In the genomic region with DNA sequence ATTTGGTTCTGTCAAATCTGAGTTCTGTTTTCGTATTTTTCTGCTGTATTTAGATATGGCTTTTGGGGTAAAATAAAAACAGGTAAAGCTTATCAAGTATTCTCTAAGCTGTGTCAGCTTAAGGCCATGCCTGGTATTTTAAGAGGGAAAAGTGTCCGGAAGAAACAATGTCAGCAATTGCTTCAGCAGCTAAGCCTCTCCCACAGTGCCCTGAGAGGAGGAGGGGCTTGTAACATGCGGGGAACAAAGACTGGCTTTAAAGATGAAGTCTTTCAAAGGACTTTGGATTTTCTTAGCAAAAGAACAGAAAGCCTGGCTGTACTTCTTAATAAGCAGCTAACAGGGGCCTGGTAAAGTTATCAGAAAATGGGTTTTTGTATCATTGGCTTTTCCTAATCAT, we compare ENCODE assay signal across 3 cellular contexts.
TF ChIP-seq lines count a peak whose summit lies in the region.

No MANE protein-coding gene starts in this region.

TF ChIP-seq in IMR-90, 13 proteins besides CTCF, POLR2A, EP300 and RAD21:
- no peak for TF ChIP-seq FOS (IDR thresholded peaks at IDR 0.05; ENCODE audit: low read depth, low read length)
- TF ChIP-seq MXI1 (IDR thresholded peaks at IDR 0.05; ENCODE audit: borderline replicate concordance, low read depth, low read length): no peak
- no peak for TF ChIP-seq MAFK (IDR thresholded peaks at IDR 0.05; ENCODE audit: low read depth, low read length)
- TF ChIP-seq, protein P1, sequence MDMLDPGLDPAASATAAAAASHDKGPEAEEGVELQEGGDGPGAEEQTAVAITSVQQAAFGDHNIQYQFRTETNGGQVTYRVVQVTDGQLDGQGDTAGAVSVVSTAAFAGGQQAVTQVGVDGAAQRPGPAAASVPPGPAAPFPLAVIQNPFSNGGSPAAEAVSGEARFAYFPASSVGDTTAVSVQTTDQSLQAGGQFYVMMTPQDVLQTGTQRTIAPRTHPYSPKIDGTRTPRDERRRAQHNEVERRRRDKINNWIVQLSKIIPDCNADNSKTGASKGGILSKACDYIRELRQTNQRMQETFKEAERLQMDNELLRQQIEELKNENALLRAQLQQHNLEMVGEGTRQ (IDR thresholded peaks at IDR 0.05; ENCODE audit: low read depth, low read length): no peak
- TF ChIP-seq NFE2L2 (IDR thresholded peaks at IDR 0.05; ENCODE audit: low read depth, low read length): no peak
- no peak for TF ChIP-seq MAZ (IDR thresholded peaks at IDR 0.05; ENCODE audit: borderline replicate concordance, low read depth, low read length)
- TF ChIP-seq CEBPB (IDR thresholded peaks at IDR 0.05; ENCODE audit: low read depth, low read length): no peak
- no peak for TF ChIP-seq SMC3 (IDR thresholded peaks at IDR 0.05; ENCODE audit: low read depth, low read length)
- no peak for TF ChIP-seq RCOR1 (IDR thresholded peaks at IDR 0.05; ENCODE audit: insufficient replicate concordance, low read length)
- TF ChIP-seq, protein P2, sequence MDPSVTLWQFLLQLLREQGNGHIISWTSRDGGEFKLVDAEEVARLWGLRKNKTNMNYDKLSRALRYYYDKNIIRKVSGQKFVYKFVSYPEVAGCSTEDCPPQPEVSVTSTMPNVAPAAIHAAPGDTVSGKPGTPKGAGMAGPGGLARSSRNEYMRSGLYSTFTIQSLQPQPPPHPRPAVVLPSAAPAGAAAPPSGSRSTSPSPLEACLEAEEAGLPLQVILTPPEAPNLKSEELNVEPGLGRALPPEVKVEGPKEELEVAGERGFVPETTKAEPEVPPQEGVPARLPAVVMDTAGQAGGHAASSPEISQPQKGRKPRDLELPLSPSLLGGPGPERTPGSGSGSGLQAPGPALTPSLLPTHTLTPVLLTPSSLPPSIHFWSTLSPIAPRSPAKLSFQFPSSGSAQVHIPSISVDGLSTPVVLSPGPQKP (IDR thresholded peaks at IDR 0.05; ENCODE audit: borderline replicate concordance, low read depth, low read length): no peak
- no peak for TF ChIP-seq CHD1 (IDR thresholded peaks at IDR 0.05; ENCODE audit: low read depth, low read length)
- no peak for TF ChIP-seq RFX5 (IDR thresholded peaks at IDR 0.05; ENCODE audit: low read depth, low read length)
- TF ChIP-seq BHLHE40 (IDR thresholded peaks at IDR 0.05; ENCODE audit: low read depth, low read length): no peak

TF ChIP-seq in H1, 55 proteins besides CTCF, POLR2A, EP300 and RAD21:
- peak; percentile 42; the same call in 1 of the 2 replicates for TF ChIP-seq E2F6 (IDR thresholded peaks at IDR 0.05)
- TF ChIP-seq, protein P3, sequence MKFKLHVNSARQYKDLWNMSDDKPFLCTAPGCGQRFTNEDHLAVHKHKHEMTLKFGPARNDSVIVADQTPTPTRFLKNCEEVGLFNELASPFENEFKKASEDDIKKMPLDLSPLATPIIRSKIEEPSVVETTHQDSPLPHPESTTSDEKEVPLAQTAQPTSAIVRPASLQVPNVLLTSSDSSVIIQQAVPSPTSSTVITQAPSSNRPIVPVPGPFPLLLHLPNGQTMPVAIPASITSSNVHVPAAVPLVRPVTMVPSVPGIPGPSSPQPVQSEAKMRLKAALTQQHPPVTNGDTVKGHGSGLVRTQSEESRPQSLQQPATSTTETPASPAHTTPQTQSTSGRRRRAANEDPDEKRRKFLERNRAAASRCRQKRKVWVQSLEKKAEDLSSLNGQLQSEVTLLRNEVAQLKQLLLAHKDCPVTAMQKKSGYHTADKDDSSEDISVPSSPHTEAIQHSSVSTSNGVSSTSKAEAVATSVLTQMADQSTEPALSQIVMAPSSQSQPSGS (IDR thresholded peaks at IDR 0.05; ENCODE audit: low read length): no peak
TF ChIP-seq in H1: peak in this region for 1.

TF ChIP-seq in HEK293T, 16 proteins besides CTCF, POLR2A, EP300 and RAD21:
- TF ChIP-seq HDGF (IDR thresholded peaks at IDR 0.05; ENCODE audit: borderline replicate concordance) (no peak), TARDBP (IDR thresholded peaks at IDR 0.05) (no peak), FOXK2 (IDR thresholded peaks at IDR 0.05) (no peak), ARNT (IDR thresholded peaks at IDR 0.05) (no peak), BHLHE40 (IDR thresholded peaks at IDR 0.05; ENCODE audit: borderline replicate concordance) (no peak), FOXA1 (IDR thresholded peaks at IDR 0.05) (no peak), ELF4 (IDR thresholded peaks at IDR 0.05) (no peak), FOXM1 (IDR thresholded peaks at IDR 0.05; ENCODE audit: borderline replicate concordance) (no peak), NFRKB (IDR thresholded peaks at IDR 0.05) (no peak), L3MBTL2 (conservative IDR thresholded peaks at IDR 0.05) (no peak), ZNF384 (IDR thresholded peaks at IDR 0.05) (no peak), SP1 (IDR thresholded peaks at IDR 0.05) (no peak), LEF1 (IDR thresholded peaks at IDR 0.05; ENCODE audit: borderline replicate concordance) (no peak), SUZ12 (IDR thresholded peaks at IDR 0.05) (no peak), CTBP1 (IDR thresholded peaks at IDR 0.05; ENCODE audit: borderline replicate concordance) (no peak)
- TF ChIP-seq, protein P4, sequence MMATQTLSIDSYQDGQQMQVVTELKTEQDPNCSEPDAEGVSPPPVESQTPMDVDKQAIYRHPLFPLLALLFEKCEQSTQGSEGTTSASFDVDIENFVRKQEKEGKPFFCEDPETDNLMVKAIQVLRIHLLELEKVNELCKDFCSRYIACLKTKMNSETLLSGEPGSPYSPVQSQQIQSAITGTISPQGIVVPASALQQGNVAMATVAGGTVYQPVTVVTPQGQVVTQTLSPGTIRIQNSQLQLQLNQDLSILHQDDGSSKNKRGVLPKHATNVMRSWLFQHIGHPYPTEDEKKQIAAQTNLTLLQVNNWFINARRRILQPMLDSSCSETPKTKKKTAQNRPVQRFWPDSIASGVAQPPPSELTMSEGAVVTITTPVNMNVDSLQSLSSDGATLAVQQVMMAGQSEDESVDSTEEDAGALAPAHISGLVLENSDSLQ (IDR thresholded peaks at IDR 0.05): no peak
